ENCODE assay signal across 23 cellular contexts in genomic region chr2:132538331-132538855, GRCh38.
"Had no signal": no experiment of that assay in that cellular context is flagged by ENCODE, and none has a peak within 500 bp of the region (broad histone marks: within the 10 kb centered on the region; RNA-seq: fewer than 3 reads in every experiment).

No MANE protein-coding gene starts in this region.

- H3K4me3 ChIP-seq: body of pancreas, coronary artery, skin epidermis, testis, upper lobe of right lung had no signal

- H3K27ac Mint-ChIP-seq: activated CD4-positive, alpha-beta T cell treated with anti-CD3 and anti-CD28 coated beads, Interleukin-2, amount 10 ng/mL, durations not matched to agents 24 days and 14 days; activated CD8-positive, alpha-beta T cell treated with anti-CD3 and anti-CD28 coated beads, Interleukin-2, amount 10 ng/mL, durations not matched to agents 7 days and 5 days; activated naive CD8-positive, alpha-beta T cell; natural killer cell treated with Interleukin-12 subunit alpha and Interleukin-12 subunit beta and Interleukin-15 and Interleukin-18, amount 100 ng/mL, for 72 hours; stimulated activated naive CD8-positive, alpha-beta T cell treated with anti-CD3 and anti-CD28 coated beads, Interleukin-15, amount 100 ng/mL, for 72 hours had no signal

- DNase-seq: activated CD4-positive, alpha-beta T cell treated with anti-CD3 and anti-CD28 coated beads, Interleukin-2, amount 10 ng/mL, durations not matched to agents 24 days and 14 days; activated CD4-positive, CD25-positive, alpha-beta regulatory T cell; activated CD8-positive, alpha-beta memory T cell treated with anti-CD3 and anti-CD28 coated beads, Interleukin-2, amount 50 U/mL, for 4 hours; activated CD8-positive, alpha-beta T cell treated with anti-CD3 and anti-CD28 coated beads, Interleukin-2, amount 10 ng/mL, durations not matched to agents 7 days and 5 days; activated gamma-delta T cell treated with Interleukin-2 at 50 U/mL for 16 hours; activated T-cell treated with anti-CD3 and anti-CD28 coated beads, Interleukin-2, amount 50 U/mL, for 48 hours; amniotic stem cell; effector CD4-positive, alpha-beta T cell; foreskin fibroblast; hypothalamus; mesendoderm; nucleus accumbens; posterior cingulate gyrus; stimulated activated naive CD8-positive, alpha-beta T cell treated with anti-CD3 and anti-CD28 coated beads, Interleukin-15, amount 100 ng/mL, for 72 hours; T-helper 2 cell; testis; upper lobe of right lung had no signal

- H3K27me3 Mint-ChIP-seq: activated CD4-positive, alpha-beta T cell treated with anti-CD3 and anti-CD28 coated beads, Interleukin-2, amount 10 ng/mL, durations not matched to agents 24 days and 14 days; activated naive CD8-positive, alpha-beta T cell; central memory CD8-positive, alpha-beta T cell; natural killer cell treated with Interleukin-12 subunit alpha and Interleukin-12 subunit beta and Interleukin-15 and Interleukin-18, amount 100 ng/mL, for 72 hours; stimulated activated naive CD8-positive, alpha-beta T cell treated with anti-CD3 and anti-CD28 coated beads, Interleukin-15, amount 100 ng/mL, for 72 hours had no signal

- H3K4me1 Mint-ChIP-seq: activated CD4-positive, alpha-beta T cell treated with anti-CD3 and anti-CD28 coated beads, Interleukin-2, amount 10 ng/mL, durations not matched to agents 24 days and 14 days; central memory CD8-positive, alpha-beta T cell; stimulated activated naive CD8-positive, alpha-beta T cell treated with anti-CD3 and anti-CD28 coated beads, Interleukin-15, amount 100 ng/mL, for 72 hours had no signal

- H3K27me3 ChIP-seq: body of pancreas, testis, upper lobe of right lung had no signal

- H3K36me3 Mint-ChIP-seq: activated naive CD8-positive, alpha-beta T cell had no signal

- H3K27ac ChIP-seq: body of pancreas, coronary artery, skin epidermis, testis, upper lobe of right lung had no signal

- H3K4me1 ChIP-seq: body of pancreas, testis, upper lobe of right lung had no signal

- H3K4me3 Mint-ChIP-seq: activated CD4-positive, alpha-beta T cell treated with anti-CD3 and anti-CD28 coated beads, Interleukin-2, amount 10 ng/mL, durations not matched to agents 24 days and 14 days; activated CD8-positive, alpha-beta T cell treated with anti-CD3 and anti-CD28 coated beads, Interleukin-2, amount 10 ng/mL, durations not matched to agents 7 days and 5 days; activated naive CD8-positive, alpha-beta T cell; central memory CD8-positive, alpha-beta T cell; natural killer cell treated with Interleukin-12 subunit alpha and Interleukin-12 subunit beta and Interleukin-15 and Interleukin-18, amount 100 ng/mL, for 72 hours; stimulated activated naive CD8-positive, alpha-beta T cell treated with anti-CD3 and anti-CD28 coated beads, Interleukin-15, amount 100 ng/mL, for 72 hours had no signal

- H3K9me3 ChIP-seq: testis, upper lobe of right lung had no signal

- H3K36me3 ChIP-seq: upper lobe of right lung had no signal
